ENCODE assay signal across 8 cellular contexts in the genomic region with DNA sequence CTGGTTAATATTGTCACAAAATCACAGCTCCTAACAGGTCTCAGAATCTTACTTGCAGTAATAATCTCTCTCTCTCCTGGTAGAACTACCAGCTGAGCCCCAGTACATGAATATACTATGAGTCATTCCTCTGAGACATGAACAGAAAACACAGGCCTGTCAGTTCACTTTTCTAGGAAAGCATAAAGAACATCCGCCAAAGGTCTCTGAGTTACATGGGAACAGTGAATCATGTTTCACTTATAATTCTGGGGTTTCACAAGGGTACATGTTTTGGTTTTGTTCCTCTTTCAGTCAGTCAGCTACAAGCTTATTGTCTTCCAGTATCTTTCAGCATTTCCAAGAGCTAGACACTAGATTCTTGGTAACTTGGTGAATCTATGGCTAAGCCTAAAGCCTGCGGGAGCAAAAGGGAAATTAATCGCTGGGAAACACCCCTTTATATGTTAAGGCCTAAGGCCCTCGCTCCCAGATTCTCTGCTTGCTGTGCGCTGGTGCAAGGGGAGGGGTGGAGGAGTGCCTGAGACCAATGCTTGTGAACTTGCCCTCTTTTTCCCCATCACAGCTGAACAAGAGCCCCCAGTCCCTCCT. TPM values are rescaled to one million over a fixed set of nuclear protein-coding genes. Genes with fewer than 3 reads are reported as not detected.
A peak's percentile ranks its signal among the peaks of the same experiment; 100 is the strongest.
DNase-seq lines count a peak whose midpoint lies in the region; ATAC-seq and TF ChIP-seq lines count a peak whose summit lies in the region.

No MANE protein-coding gene starts in this region.

- H3K4me3 ChIP-seq in HL-60 (replicated peaks; ENCODE audit: insufficient read depth, low read length), result no peak overlapping the region
- no peak overlapping the region for H3K4me3 ChIP-seq in fibroblast of mammary gland (ENCODE audit: control insufficient read depth, low read depth, low read length)
- no peak overlapping the region for H3K4me3 ChIP-seq in psoas muscle

- H3K4me1 ChIP-seq in psoas muscle, result peaks cover 12% of the 10 kb centered on the region

- H3K27me3 ChIP-seq in HL-60 (ENCODE audit: insufficient read depth, poor library complexity, severe bottlenecking), result no peaks in the 10 kb centered on the region
- H3K27me3 ChIP-seq in psoas muscle (ENCODE audit: insufficient read depth in 3 of 3, low read length in 2 of 3), result no peaks in the 10 kb centered on the region

- ATAC-seq in GM21390 (IDR thresholded peaks at IDR 0.05; ENCODE audit: unreplicated experiment) (peak; percentile 86), psoas muscle (peak; percentile 89 to 97 (median 96))

- no peak for TF ChIP-seq CTCF in HL-60 (IDR thresholded peaks at IDR 0.05; ENCODE audit: insufficient read depth, low read length)
- no peak for TF ChIP-seq CTCF in fibroblast of mammary gland (conservative IDR thresholded peaks at IDR 0.05; ENCODE audit: control insufficient read depth, insufficient read depth, low read depth, low read length)
- TF ChIP-seq CTCF in psoas muscle (IDR thresholded peaks at IDR 0.05), result no peak

- peaks cover 5 to 92% of the 10 kb centered on the region in 2 donors for H3K36me3 ChIP-seq in psoas muscle (ENCODE audit: insufficient read depth in 1 of 2, low read depth in 1 of 2)

- WGBS in psoas muscle, 3 donors, result 63 to 76% (median 65%) methylated on average over 5 of the region's 5 CpGs

- in situ Hi-C loops in Caki2 (cut with HindIII; ENCODE audit: low pct_unique_long_range_greater_than_20kb, low sequenced_read_pairs), result no loop called here

- H3K27ac ChIP-seq in HL-60 (replicated peaks) (peak overlapping the region; percentile 2; the same call in 1 of the 2 replicates), psoas muscle (peak overlapping the region; percentile 79)

- intact Hi-C loops in psoas muscle (cut with DNase I), result no loop called here

- H3K9me3 ChIP-seq in psoas muscle, result no peaks in the 10 kb centered on the region

- DNase-seq in Caki2 (ENCODE audit: low read depth), result peak; percentile 71
- DNase-seq in HL-60 (ENCODE audit: low read depth in 1 of 2, low spot score in 1 of 2), result peak; percentile 40 to 51
- peak; percentile 31 to 43 for DNase-seq in activated CD4-positive, alpha-beta T cell treated with anti-CD3 and anti-CD28 coated beads, Interleukin-2, amount 50 U/mL, for 48 hours
- DNase-seq in fibroblast of mammary gland (ENCODE audit: low read depth), result peak; percentile 97
- no peak for DNase-seq in psoas muscle
- no peak for DNase-seq in NCI-H2081 treated with DMSO at 0.1 percent for 48 hours (lab: John Stamatoyannopoulos, UW)
- no peak for DNase-seq in KG1 (lab: John Stamatoyannopoulos, UW)

RNA-seq across cellular contexts. Expression of a gene that starts 31.7 kb away (rescaled TPM):
- 90.9 and 93.7 TPM in 2 replicates for total RNA-seq in Caki2 (2014; rRNA removed; shearing (Covaris generic); ENCODE audit: low replicate concordance)
- 10 to 100 TPM; 16.0 to 42.9 (median 31.3) TPM for total RNA-seq in psoas muscle
- 10 to 100 TPM; 11.7 to 24.7 (median 22.2) TPM for polyA plus RNA-seq in psoas muscle

RNA-seq across cellular contexts. Expression of a gene that starts 44.9 kb away (rescaled TPM):
- total RNA-seq in Caki2 (2014; rRNA removed; shearing (Covaris generic); ENCODE audit: low replicate concordance), result 27.1 and 39.7 TPM in 2 replicates
- 10 to 100 TPM; 16.8 to 30.0 (median 20.7) TPM for total RNA-seq in psoas muscle
- polyA plus RNA-seq in psoas muscle, result 10 to 100 TPM; 16.0 to 42.6 (median 23.6) TPM

RNA-seq across cellular contexts. Expression of a gene that starts 56.7 kb away (rescaled TPM):
- total RNA-seq in Caki2 (2014; rRNA removed; shearing (Covaris generic); ENCODE audit: low replicate concordance), result not detected in 2 replicates
- 1 to 10 TPM; 3.0 to 4.5 (median 3.3) TPM for total RNA-seq in psoas muscle
- 1 to 10 TPM; 2.9 to 7.6 (median 2.9) TPM for polyA plus RNA-seq in psoas muscle

Comparison
In these comparisons a context has a peak if more than half of its experiments do, and no peak if none do; other contexts are left out.
1. DNase-seq: peak in Caki2 (single experiment), HL-60 (2 of 2), activated CD4-positive, alpha-beta T cell treated with anti-CD3 and anti-CD28 coated beads, Interleukin-2, amount 50 U/mL, for 48 hours (2 of 2) and fibroblast of mammary gland (single experiment); none in psoas muscle (0 of 2), NCI-H2081 treated with DMSO at 0.1 percent for 48 hours (single experiment) and KG1 (single experiment).